28 cellular contexts compared by ENCODE assay signal in genomic region chr2:68418419-68418818, GRCh38. TPM values are rescaled to one million over a fixed set of nuclear protein-coding genes. Genes with fewer than 3 reads are reported as not detected.
DNase-seq lines count a peak whose midpoint lies in the region; TF ChIP-seq lines count a peak whose summit lies in the region.
"Had no signal": no experiment of that assay in that cellular context is flagged by ENCODE, and none has a peak within 500 bp of the region (broad histone marks: within the 10 kb centered on the region; RNA-seq: fewer than 3 reads in every experiment).

No MANE protein-coding gene starts in this region.

- peak overlapping the region; percentile 8 for H3K27ac ChIP-seq in cardiac muscle cell
- peak overlapping the region; percentile 81 for H3K27ac ChIP-seq in angular gyrus (ENCODE audit: low read depth, low read length)
- peak overlapping the region; percentile 94 for H3K27ac ChIP-seq in temporal lobe (ENCODE audit: low read depth, low read length)
- H3K27ac ChIP-seq: adrenal gland, parathyroid adenoma, PC-9, uterus had no signal

- intact Hi-C loops in cardiac septum (cut with DNase I) (no loop called here), head of caudate nucleus (cut with DNase I) (no loop called here)

- no peaks in the 10 kb centered on the region for H3K9me3 ChIP-seq in cardiac muscle cell (ENCODE audit: low read depth)
- H3K9me3 ChIP-seq: adrenal gland, SK-N-SH, uterus had no signal

- H3K4me3 ChIP-seq in cardiac muscle cell: no peak overlapping the region
- H3K4me3 ChIP-seq: adrenal gland, PC-9, skin epidermis, uterus had no signal

- DNase-seq in cardiac muscle cell (ENCODE audit: low read depth in 1 of 2, low spot score in 1 of 2): no peak
- no peak for DNase-seq in cardiac septum (ENCODE audit: low spot score)
- peak; percentile 27 for DNase-seq in middle frontal gyrus (ENCODE audit: extremely low spot score, low spot score)
- DNase-seq in NCI-H1092 treated with DMSO at 0.1 percent for 48 hours (lab: John Stamatoyannopoulos, UW): no peak
- no peak for DNase-seq in head of caudate nucleus
- DNase-seq in NCI-H82 (lab: John Stamatoyannopoulos, UW): no peak
- DNase-seq: 8988T; activated CD4-positive, alpha-beta T cell treated with anti-CD3 and anti-CD28 coated beads, Interleukin-2, amount 50 U/mL, for 4 hours; activated naive CD4-positive, alpha-beta T cell treated with Interleukin-2 at 50 U/mL for 16 hours; adrenal gland; CD8-positive, alpha-beta T cell; DMS153; IMR-90; left cardiac atrium; NCI-H1092; NCI-H1694 treated with DMSO at 0.1 percent for 48 hours; NCI-H510A; PC-9; retina; SK-N-SH; stimulated activated naive CD4-positive, alpha-beta T cell treated with Interleukin-2 at 50 U/mL for 16 hours; uterus had no signal

- no peaks in the 10 kb centered on the region for H3K27me3 ChIP-seq in cardiac muscle cell
- H3K27me3 ChIP-seq: adrenal gland, uterus had no signal

- peaks cover 36% of the 10 kb centered on the region for H3K4me1 ChIP-seq in cardiac muscle cell (ENCODE audit: low read depth)
- H3K4me1 ChIP-seq: adrenal gland, parathyroid adenoma, uterus had no signal

- no peak for TF ChIP-seq CTCF in cardiac muscle cell (IDR thresholded peaks at IDR 0.05; ENCODE audit: low read depth, low read length)

- H3K36me3 ChIP-seq in cardiac muscle cell: no peaks in the 10 kb centered on the region
- H3K36me3 ChIP-seq: adrenal gland, uterus had no signal

RNA-seq across cellular contexts. Expression of gene FBXO48, which starts 48.7 kb away (rescaled TPM):
- 0.46 and 0.66 TPM in 2 replicates for total RNA-seq in cardiac muscle cell
- 0.50 and 1.3 TPM in 2 replicates for polyA plus RNA-seq in cardiac muscle cell
- total RNA-seq in cardiac septum: 0.92 TPM
- 0.49 TPM for total RNA-seq in temporal lobe

RNA-seq across cellular contexts. Expression of gene APLF, which starts 49.0 kb away (rescaled TPM):
- total RNA-seq in cardiac muscle cell: 4.3 and 5.9 TPM in 2 replicates
- 3.1 and 5.3 TPM in 2 replicates for polyA plus RNA-seq in cardiac muscle cell
- 6.5 TPM for total RNA-seq in cardiac septum
- total RNA-seq in temporal lobe: 4.7 TPM

RNA-seq across cellular contexts. Expression of gene PLEK, which starts 53.3 kb away (rescaled TPM):
- total RNA-seq in cardiac muscle cell: not detected in 2 replicates
- polyA plus RNA-seq in cardiac muscle cell: 0.21 TPM in 1 of 2 replicates, not detected in the other
- total RNA-seq in cardiac septum: 3.7 TPM
- total RNA-seq in temporal lobe: 1.7 TPM
- total RNA-seq: chondrocyte, neural crest cell, PC-9 had no signal
- polyA plus RNA-seq: IMR-90 had no signal

Comparison
In these comparisons a context has a peak if more than half of its experiments do, and no peak if none do; other contexts are left out.
1. H3K27ac ChIP-seq: peak in every context shown above with its lines; median percentile 94 in temporal lobe; 81 in angular gyrus; 8 in cardiac muscle cell.